Comparison of ENCODE assay signal across 24 cellular contexts in genomic region chr11:46984987-46985386, GRCh38.
"Had no signal": no experiment of that assay in that cellular context is flagged by ENCODE, and none has a peak within 500 bp of the region (broad histone marks: within the 10 kb centered on the region; RNA-seq: fewer than 3 reads in every experiment).

No MANE protein-coding gene starts in this region.

- H3K9me3 ChIP-seq: gastrocnemius medialis, thoracic aorta, vagina had no signal

- H3K4me3 ChIP-seq: gastrocnemius medialis, lung, neural progenitor cell, spleen, thoracic aorta, vagina had no signal

- H3K36me3 ChIP-seq: brain microvascular endothelial cell, gastrocnemius medialis, thoracic aorta had no signal

- H3K4me1 ChIP-seq: gastrocnemius medialis, spleen, vagina had no signal

- H3K27me3 ChIP-seq: brain microvascular endothelial cell, gastrocnemius medialis, neural progenitor cell, spleen, vagina had no signal

- DNase-seq: activated CD4-positive, alpha-beta memory T cell treated with anti-CD3 and anti-CD28 coated beads, Interleukin-2, amount 10 ng/mL, durations not matched to agents 7 days and 5 days; activated CD4-positive, alpha-beta T cell treated with anti-CD3 and anti-CD28 coated beads, Interleukin-2, amount 10 ng/mL, durations not matched to agents 24 days and 14 days; activated CD8-positive, alpha-beta memory T cell treated with anti-CD3 and anti-CD28 coated beads, Interleukin-2, amount 10 ng/mL, durations not matched to agents 7 days and 5 days; activated effector memory CD4-positive, alpha-beta T cell treated with anti-CD3 and anti-CD28 coated beads, Interleukin-2, amount 50 U/mL, for 16 hours; activated naive CD4-positive, alpha-beta T cell treated with anti-CD3 and anti-CD28 coated beads, Interleukin-2, amount 10 ng/mL, durations not matched to agents 7 days and 5 days; activated T-cell treated with anti-CD3 and anti-CD28 coated beads for 4 hours; anterior cingulate cortex; brain microvascular endothelial cell; central memory CD4-positive, alpha-beta T cell; effector memory CD4-positive, alpha-beta T cell; gastrocnemius medialis; hypothalamus; left cardiac atrium; naive thymus-derived CD8-positive, alpha-beta T cell; posterior cingulate gyrus; spleen; stimulated activated CD4-positive, alpha-beta T cell treated with anti-CD3 and anti-CD28 coated beads, Interleukin-4, amount 100 ng/mL, for 1 hour; stimulated activated naive CD4-positive, alpha-beta T cell treated with Interleukin-2 at 50 U/mL for 16 hours had no signal

- ATAC-seq: activated CD4-positive, CD25-positive, alpha-beta regulatory T cell treated with anti-CD3 and anti-CD28 coated beads, Interleukin-2, amount 50 U/mL, for 24 hours; activated CD8-positive, alpha-beta memory T cell treated with anti-CD3 and anti-CD28 coated beads, Interleukin-2, amount 10 ng/mL, durations not matched to agents 7 days and 5 days; gastrocnemius medialis; left cardiac atrium; naive thymus-derived CD8-positive, alpha-beta T cell had no signal

- H3K27ac ChIP-seq: brain microvascular endothelial cell, gastrocnemius medialis, neural progenitor cell, spleen, thoracic aorta, vagina, VCaP had no signal
